In genomic region chr5:107129051-107129450, GRCh38 we compare ENCODE assay signal across 28 cellular contexts.
DNase-seq lines count a peak whose midpoint lies in the region; ATAC-seq and TF ChIP-seq lines count a peak whose summit lies in the region.
"Had no signal": no experiment of that assay in that cellular context is flagged by ENCODE, and none has a peak within 500 bp of the region (broad histone marks: within the 10 kb centered on the region; RNA-seq: fewer than 3 reads in every experiment).

No MANE protein-coding gene starts in this region.

- no peak overlapping the region for H3K9ac ChIP-seq in PC-3 (ENCODE audit: low read length)
- H3K9ac ChIP-seq: GM23248, neural progenitor cell had no signal

- H3F3A ChIP-seq in PC-3 (ENCODE audit: low read length, unreplicated experiment), result no peaks in the 10 kb centered on the region

- POLR2A ChIA-PET in PC-3 (lab: Charles Lee; ENCODE audit: unreplicated experiment), result no interaction called here

- H3K27ac Mint-ChIP-seq in chondrocyte (ENCODE audit: unreplicated experiment), result peak overlapping the region; percentile 69
- H3K27ac Mint-ChIP-seq in stimulated activated naive B cell treated with anti-CD40 and anti-IgM and Interleukin-4, amounts not matched to agents 10 μg/mL and 1 μg/mL and 100 μg/mL, for 72 hours, result no peak overlapping the region
- H3K27ac Mint-ChIP-seq: activated CD4-positive, alpha-beta T cell treated with anti-CD3 and anti-CD28 coated beads, Interleukin-2, amount 10 ng/mL, durations not matched to agents 24 days and 14 days; activated CD8-positive, alpha-beta memory T cell treated with anti-CD3 and anti-CD28 coated beads, Interleukin-2, amount 10 ng/mL, durations not matched to agents 7 days and 5 days; activated T-helper 1 cell treated with anti-CD3 and anti-CD28 coated beads, Interleukin-12 subunit alpha, Interleukin-12 subunit beta, Interleukin-2, Interleukin-4 antibody, amounts not matched to agents 30 ng/mL and 10 ng/mL and 1 ng/mL, durations not matched to agents 14 hours and 24 hours and 36 hours; effector memory CD8-positive, alpha-beta T cell; neural progenitor cell; stimulated activated naive CD8-positive, alpha-beta T cell treated with anti-CD3 and anti-CD28 coated beads, Interleukin-15, amount 100 ng/mL, for 72 hours had no signal

- ATAC-seq in PC-3, result no peak
- no peak for ATAC-seq in stimulated activated naive B cell treated with anti-CD40 and anti-IgM and Interleukin-4, amounts not matched to agents 10 μg/mL and 1 μg/mL and 100 μg/mL, for 72 hours (replicated peaks)
- no peak for ATAC-seq in HG03175 (IDR thresholded peaks at IDR 0.05; ENCODE audit: unreplicated experiment)
- ATAC-seq: activated CD8-positive, alpha-beta memory T cell treated with anti-CD3 and anti-CD28 coated beads, Interleukin-2, amount 10 ng/mL, durations not matched to agents 7 days and 5 days; effector memory CD8-positive, alpha-beta T cell; sciatic nerve; stimulated activated naive CD8-positive, alpha-beta T cell treated with anti-CD3 and anti-CD28 coated beads, Interleukin-15, amount 100 ng/mL, for 72 hours had no signal

- no peaks in the 10 kb centered on the region for H3K9me2 ChIP-seq in PC-3 (replicated peaks; ENCODE audit: low read length)

- intact Hi-C loops in PC-3 (cut with micrococcal nuclease), result loop anchor here (5.0 kb wide), 2 partner anchors 167 to 258 kb away; no protein-coding TSS in a partner anchor

- no peak overlapping the region for H3K27ac ChIP-seq in PC-3 (ENCODE audit: low read length)
- H3K27ac ChIP-seq: esophagus muscularis mucosa, GM23248, neural progenitor cell, upper lobe of left lung, WERI-Rb-1 had no signal

- in situ Hi-C loops in G401 (cut with HindIII; ENCODE audit: low sequenced_read_pairs), result no loop called here

- no peak overlapping the region for H3K4me3 ChIP-seq in PC-3 (ENCODE audit: low read length)
- H3K4me3 ChIP-seq: esophagus muscularis mucosa, GM23248, neural progenitor cell, upper lobe of left lung had no signal

- no peaks in the 10 kb centered on the region for H3K79me2 ChIP-seq in PC-3 (ENCODE audit: low read length)

- no peak overlapping the region for H2AFZ ChIP-seq in PC-3 (ENCODE audit: low read length)
- H2AFZ ChIP-seq: GM23248, neural progenitor cell had no signal

- no peaks in the 10 kb centered on the region for H3K36me3 ChIP-seq in PC-3 (ENCODE audit: low read depth, low read length)
- H3K36me3 ChIP-seq: esophagus muscularis mucosa, neural progenitor cell, upper lobe of left lung, WERI-Rb-1 had no signal

- peaks cover 18% of the 10 kb centered on the region for H3K4me1 ChIP-seq in PC-3 (ENCODE audit: insufficient read depth, low read length)
- H3K4me1 ChIP-seq: neural progenitor cell, upper lobe of left lung had no signal

- CTCF ChIA-PET in PC-3 (lab: Charles Lee), result interaction anchor here (0.6 kb wide), 1 partner anchor 22 kb away, joined by 5 read pairs; no protein-coding TSS in a partner anchor

- no peaks in the 10 kb centered on the region for H4K20me1 ChIP-seq in PC-3 (ENCODE audit: low read length)

- no peaks in the 10 kb centered on the region for H3K27me3 Mint-ChIP-seq in chondrocyte (ENCODE audit: low read depth)
- H3K27me3 Mint-ChIP-seq in stimulated activated naive B cell treated with anti-CD40 and anti-IgM and Interleukin-4, amounts not matched to agents 10 μg/mL and 1 μg/mL and 100 μg/mL, for 72 hours, result no peaks in the 10 kb centered on the region
- H3K27me3 Mint-ChIP-seq: activated CD4-positive, alpha-beta T cell treated with anti-CD3 and anti-CD28 coated beads, Interleukin-2, amount 10 ng/mL, durations not matched to agents 24 days and 14 days; activated CD8-positive, alpha-beta memory T cell treated with anti-CD3 and anti-CD28 coated beads, Interleukin-2, amount 10 ng/mL, durations not matched to agents 7 days and 5 days; stimulated activated naive CD8-positive, alpha-beta T cell treated with anti-CD3 and anti-CD28 coated beads, Interleukin-15, amount 100 ng/mL, for 72 hours had no signal

- H3K9me3 ChIP-seq in PC-3 (ENCODE audit: low read length), result no peaks in the 10 kb centered on the region
- H3K9me3 ChIP-seq: upper lobe of left lung had no signal

- no TSS peak for BruUV-seq in PC-3 (replicated peaks; lab: Mats Ljungman, UMichigan)

- no peak overlapping the region for H3K4me3 Mint-ChIP-seq in chondrocyte (ENCODE audit: unreplicated experiment)
- no peak overlapping the region for H3K4me3 Mint-ChIP-seq in stimulated activated naive B cell treated with anti-CD40 and anti-IgM and Interleukin-4, amounts not matched to agents 10 μg/mL and 1 μg/mL and 100 μg/mL, for 72 hours
- H3K4me3 Mint-ChIP-seq: activated CD4-positive, alpha-beta T cell treated with anti-CD3 and anti-CD28 coated beads, Interleukin-2, amount 10 ng/mL, durations not matched to agents 24 days and 14 days; activated CD8-positive, alpha-beta memory T cell treated with anti-CD3 and anti-CD28 coated beads, Interleukin-2, amount 10 ng/mL, durations not matched to agents 7 days and 5 days; activated T-helper 1 cell treated with anti-CD3 and anti-CD28 coated beads, Interleukin-12 subunit alpha, Interleukin-12 subunit beta, Interleukin-2, Interleukin-4 antibody, amounts not matched to agents 30 ng/mL and 10 ng/mL and 1 ng/mL, durations not matched to agents 14 hours and 24 hours and 36 hours; effector memory CD8-positive, alpha-beta T cell; neural progenitor cell; stimulated activated naive CD8-positive, alpha-beta T cell treated with anti-CD3 and anti-CD28 coated beads, Interleukin-15, amount 100 ng/mL, for 72 hours had no signal

- no peak overlapping the region for H3K4me2 ChIP-seq in PC-3 (ENCODE audit: low read length)
- H3K4me2 ChIP-seq: neural progenitor cell had no signal

- no peak for TF ChIP-seq CTCF in PC-3 (conservative IDR thresholded peaks at IDR 0.05; ENCODE audit: low read depth, low read length)
- TF ChIP-seq CTCF in chondrocyte (IDR thresholded peaks at IDR 0.05), result no peak

- DNase-seq in G401 (ENCODE audit: low spot score) (peak; percentile 23), PC-3 (peak; percentile 4), chondrocyte (ENCODE audit: low spot score) (no peak), iris pigment epithelial cell (ENCODE audit: low read depth) (peak; percentile 87), HT-29 (ENCODE audit: low spot score) (no peak), NCI-H2029 (lab: John Stamatoyannopoulos, UW) (no peak)
- no peak for DNase-seq in stimulated activated naive B cell treated with anti-CD40 and anti-IgM and Interleukin-4, amounts not matched to agents 10 μg/mL and 1 μg/mL and 100 μg/mL, for 72 hours
- DNase-seq: activated CD4-positive, alpha-beta T cell treated with anti-CD3 and anti-CD28 coated beads, Interleukin-2, amount 10 ng/mL, durations not matched to agents 24 days and 14 days; activated CD8-positive, alpha-beta memory T cell treated with anti-CD3 and anti-CD28 coated beads, Interleukin-2, amount 10 ng/mL, durations not matched to agents 7 days and 5 days; activated naive CD4-positive, alpha-beta T cell treated with anti-CD3 and anti-CD28 coated beads, Interleukin-2, amount 50 U/mL, for 16 hours; aorta; effector memory CD8-positive, alpha-beta T cell; GDM1; GM23248; Karpas-422; mammary epithelial cell; NCI-H187; NCI-H2227 treated with DMSO at 0.1 percent for 48 hours; NCI-H82; OCI-M1; stimulated activated naive CD8-positive, alpha-beta T cell treated with anti-CD3 and anti-CD28 coated beads, Interleukin-15, amount 100 ng/mL, for 72 hours; upper lobe of left lung; WERI-Rb-1 had no signal

- H3K36me3 Mint-ChIP-seq in chondrocyte (ENCODE audit: low read depth), result peaks cover 1% of the 10 kb centered on the region
- no peaks in the 10 kb centered on the region for H3K36me3 Mint-ChIP-seq in stimulated activated naive B cell treated with anti-CD40 and anti-IgM and Interleukin-4, amounts not matched to agents 10 μg/mL and 1 μg/mL and 100 μg/mL, for 72 hours
- H3K36me3 Mint-ChIP-seq: activated CD8-positive, alpha-beta memory T cell treated with anti-CD3 and anti-CD28 coated beads, Interleukin-2, amount 10 ng/mL, durations not matched to agents 7 days and 5 days; neural progenitor cell had no signal

- peaks cover 12% of the 10 kb centered on the region for H3K9me3 Mint-ChIP-seq in chondrocyte (ENCODE audit: low read depth)
- H3K9me3 Mint-ChIP-seq in stimulated activated naive B cell treated with anti-CD40 and anti-IgM and Interleukin-4, amounts not matched to agents 10 μg/mL and 1 μg/mL and 100 μg/mL, for 72 hours, result peaks cover 5 to 10% of the 10 kb centered on the region in 2 donors
- H3K9me3 Mint-ChIP-seq: activated CD4-positive, alpha-beta T cell treated with anti-CD3 and anti-CD28 coated beads, Interleukin-2, amount 10 ng/mL, durations not matched to agents 24 days and 14 days; activated T-helper 1 cell treated with anti-CD3 and anti-CD28 coated beads, Interleukin-12 subunit alpha, Interleukin-12 subunit beta, Interleukin-2, Interleukin-4 antibody, amounts not matched to agents 30 ng/mL and 10 ng/mL and 1 ng/mL, durations not matched to agents 14 hours and 24 hours and 36 hours had no signal

- H3K4me1 Mint-ChIP-seq in chondrocyte (ENCODE audit: low read depth), result peaks cover 46% of the 10 kb centered on the region
- H3K4me1 Mint-ChIP-seq in stimulated activated naive B cell treated with anti-CD40 and anti-IgM and Interleukin-4, amounts not matched to agents 10 μg/mL and 1 μg/mL and 100 μg/mL, for 72 hours, result no peaks in the 10 kb centered on the region
- H3K4me1 Mint-ChIP-seq: activated CD4-positive, alpha-beta T cell treated with anti-CD3 and anti-CD28 coated beads, Interleukin-2, amount 10 ng/mL, durations not matched to agents 24 days and 14 days; activated CD8-positive, alpha-beta memory T cell treated with anti-CD3 and anti-CD28 coated beads, Interleukin-2, amount 10 ng/mL, durations not matched to agents 7 days and 5 days; stimulated activated naive CD8-positive, alpha-beta T cell treated with anti-CD3 and anti-CD28 coated beads, Interleukin-15, amount 100 ng/mL, for 72 hours had no signal

- no peaks in the 10 kb centered on the region for H3K27me3 ChIP-seq in PC-3 (ENCODE audit: low read length)
- H3K27me3 ChIP-seq: esophagus muscularis mucosa, neural progenitor cell, upper lobe of left lung had no signal

Comparison
In these comparisons a context has a peak if more than half of its experiments do, and no peak if none do; other contexts are left out.
1. DNase-seq: peak in G401 (single experiment), PC-3 (single experiment) and iris pigment epithelial cell (single experiment); none in chondrocyte (single experiment), HT-29 (single experiment), stimulated activated naive B cell treated with anti-CD40 and anti-IgM and Interleukin-4, amounts not matched to agents 10 μg/mL and 1 μg/mL and 100 μg/mL, for 72 hours (single experiment) and NCI-H2029 (single experiment).